ENCODE assay signal across 8 cellular contexts in genomic region chrX:103157511-103158316, GRCh38. TPM values are rescaled to one million over a fixed set of nuclear protein-coding genes. Genes with fewer than 3 reads are reported as not detected.
DNase-seq lines count a peak whose midpoint lies in the region; ATAC-seq, FAIRE-seq and TF ChIP-seq lines count a peak whose summit lies in the region.

No MANE protein-coding gene starts in this region.

- H3K9me3 ChIP-seq in thoracic aorta = no peaks in the 10 kb centered on the region
- H3K9me3 ChIP-seq in effector memory CD4-positive, alpha-beta T cell (ENCODE audit: control insufficient read depth, low read length) = no peaks in the 10 kb centered on the region

- H3K9me3 Mint-ChIP-seq in glutamatergic neuron (ENCODE audit: unreplicated experiment) = peaks cover 2% of the 10 kb centered on the region

- TF ChIP-seq CTCF in GM10266 (IDR thresholded peaks at IDR 0.05; ENCODE audit: control insufficient read depth, insufficient read depth, low read depth, missing control alignments) (peak; percentile 47), glutamatergic neuron (IDR thresholded peaks at IDR 0.05; ENCODE audit: partially characterized antibody, unreplicated experiment) (peak; percentile 67), thoracic aorta (IDR thresholded peaks at IDR 0.05) (peak; percentile 44)

- H3K27me3 Mint-ChIP-seq in glutamatergic neuron (ENCODE audit: unreplicated experiment) = peaks cover 1% of the 10 kb centered on the region

- H3K36me3 ChIP-seq in thoracic aorta = no peaks in the 10 kb centered on the region
- no peaks in the 10 kb centered on the region for H3K36me3 ChIP-seq in effector memory CD4-positive, alpha-beta T cell (ENCODE audit: control insufficient read depth, insufficient read depth, low read length)

- H3K4me3 Mint-ChIP-seq in glutamatergic neuron (ENCODE audit: unreplicated experiment) = no peak overlapping the region

- ATAC-seq in thoracic aorta (ENCODE audit: insufficient number of reproducible peaks, low FRiP score, low read depth) = no peak
- ATAC-seq in GM21526 (IDR thresholded peaks at IDR 0.05; ENCODE audit: low FRiP score, unreplicated experiment) = no peak

- no peaks in the 10 kb centered on the region for H3K4me1 ChIP-seq in thoracic aorta (ENCODE audit: control insufficient read depth in 1 of 2, low read depth in 2 of 2)
- no peaks in the 10 kb centered on the region for H3K4me1 ChIP-seq in effector memory CD4-positive, alpha-beta T cell (ENCODE audit: control insufficient read depth, insufficient read depth, low read length, poor library complexity, severe bottlenecking)

- peak; percentile 47 for FAIRE-seq in TTC549 (lab: Jason Lieb, UNC)

- no peak overlapping the region for H3K27ac Mint-ChIP-seq in glutamatergic neuron (ENCODE audit: unreplicated experiment)

- H3K27ac ChIP-seq in thoracic aorta = no peak overlapping the region
- no peak overlapping the region for H3K27ac ChIP-seq in effector memory CD4-positive, alpha-beta T cell (ENCODE audit: insufficient read depth, low read length, poor library complexity, severe bottlenecking)

- no peak overlapping the region for H3K4me3 ChIP-seq in thoracic aorta
- H3K4me3 ChIP-seq in effector memory CD4-positive, alpha-beta T cell (ENCODE audit: insufficient read depth, low read depth, low read length, poor library complexity, severe bottlenecking) = no peak overlapping the region

- H3K4me1 Mint-ChIP-seq in glutamatergic neuron (ENCODE audit: low read depth, unreplicated experiment) = peaks cover 4% of the 10 kb centered on the region

- no peaks in the 10 kb centered on the region for H3K36me3 Mint-ChIP-seq in glutamatergic neuron (ENCODE audit: unreplicated experiment)

- peak; percentile 40 for DNase-seq in Ammon's horn (ENCODE audit: low spot score)
- DNase-seq in GM10266 (ENCODE audit: extremely low spot score) = peak; percentile 12
- DNase-seq in LHCN-M2 (ENCODE audit: low read depth) = peak; percentile 40
- no peak for DNase-seq in glutamatergic neuron
- no peak for DNase-seq in thoracic aorta (ENCODE audit: low spot score)
- no peak for DNase-seq in effector memory CD4-positive, alpha-beta T cell

- H3K27me3 ChIP-seq in thoracic aorta (replicated peaks; ENCODE audit: insufficient read depth) = no peaks in the 10 kb centered on the region
- H3K27me3 ChIP-seq in effector memory CD4-positive, alpha-beta T cell (replicated peaks; ENCODE audit: control insufficient read depth, insufficient read depth, low read length, poor library complexity, severe bottlenecking) = no peaks in the 10 kb centered on the region

RNA-seq across cellular contexts. Expression of gene BEX4, which starts 57.2 kb away (rescaled TPM):
- total RNA-seq in LHCN-M2 (2014; rRNA removed) = 1.5 and 1.9 TPM in 2 replicates
- 6.2 TPM for polyA plus RNA-seq in LHCN-M2 (2012)
- 82.5 TPM for total RNA-seq in glutamatergic neuron (ENCODE audit: unreplicated experiment)
- 10 to 100 TPM; 28.3 to 29.4 TPM for total RNA-seq in thoracic aorta

Comparison
In these comparisons a context has a peak if more than half of its experiments do, and no peak if none do; other contexts are left out.
1. DNase-seq: peak in Ammon's horn (single experiment), GM10266 (single experiment) and LHCN-M2 (single experiment); none in glutamatergic neuron (single experiment), thoracic aorta (single experiment) and effector memory CD4-positive, alpha-beta T cell (0 of 3).
2. RNA of gene BEX4, which starts 57.2 kb away (total RNA-seq): 82.5 TPM in glutamatergic neuron (single experiment) and 28.3 to 29.4 TPM in thoracic aorta; 1.5 to 1.9 TPM in LHCN-M2; every median in the first group is over 10 times any median in the second.
3. Peak in every context shown above with its lines, with median percentiles within 50 percentile points of each other: CTCF ChIP-seq.